Comparison of ENCODE assay signal across 2 cellular contexts in genomic region chr7:69657331-69657730, GRCh38.
TF ChIP-seq lines count a peak whose summit lies in the region.

No MANE protein-coding gene starts in this region.

TF ChIP-seq in liver, 16 proteins besides CTCF, POLR2A, EP300 and RAD21:
- TF ChIP-seq FOXA2 (IDR thresholded peaks at IDR 0.05), result no peak
- no peak for TF ChIP-seq SP1 (IDR thresholded peaks at IDR 0.05)
- TF ChIP-seq NR2F2 (IDR thresholded peaks at IDR 0.05), result no peak
- TF ChIP-seq ATF3 (IDR thresholded peaks at IDR 0.05), result no peak
- no peak for TF ChIP-seq JUND (IDR thresholded peaks at IDR 0.05)
- no peak for TF ChIP-seq ZBTB33 (IDR thresholded peaks at IDR 0.05)
- TF ChIP-seq EGR1 (IDR thresholded peaks at IDR 0.05; ENCODE audit: low read depth in 2 of 2), result no peak
- TF ChIP-seq GABPA (IDR thresholded peaks at IDR 0.05 in 1 of 2, conservative IDR thresholded peaks at IDR 0.05 in 1 of 2), result no peak

TF ChIP-seq in HepG2, 621 proteins besides CTCF, POLR2A, EP300 and RAD21:
- TF ChIP-seq HES4 (CRISPR knock-in tag; IDR thresholded peaks at IDR 0.05; ENCODE audit: borderline replicate concordance) (no peak), SNAPC2 (CRISPR knock-in tag; IDR thresholded peaks at IDR 0.05) (no peak), NCOA2 (CRISPR knock-in tag; IDR thresholded peaks at IDR 0.05) (no peak), FOXJ3 (CRISPR knock-in tag; IDR thresholded peaks at IDR 0.05; ENCODE audit: borderline replicate concordance) (no peak), DNMT3B (CRISPR knock-in tag; conservative IDR thresholded peaks at IDR 0.05) (no peak), PHF8 (CRISPR knock-in tag; IDR thresholded peaks at IDR 0.05) (no peak), ZNF713 (CRISPR knock-in tag; IDR thresholded peaks at IDR 0.05) (no peak), ZHX1 (CRISPR knock-in tag; IDR thresholded peaks at IDR 0.05; ENCODE audit: low read depth) (no peak), SCMH1 (CRISPR knock-in tag; IDR thresholded peaks at IDR 0.05; ENCODE audit: borderline replicate concordance) (no peak), PCBP1 (IDR thresholded peaks at IDR 0.05; ENCODE audit: borderline replicate concordance, low read depth, low read length) (no peak)
